22 cellular contexts compared by ENCODE assay signal in the genomic region with DNA sequence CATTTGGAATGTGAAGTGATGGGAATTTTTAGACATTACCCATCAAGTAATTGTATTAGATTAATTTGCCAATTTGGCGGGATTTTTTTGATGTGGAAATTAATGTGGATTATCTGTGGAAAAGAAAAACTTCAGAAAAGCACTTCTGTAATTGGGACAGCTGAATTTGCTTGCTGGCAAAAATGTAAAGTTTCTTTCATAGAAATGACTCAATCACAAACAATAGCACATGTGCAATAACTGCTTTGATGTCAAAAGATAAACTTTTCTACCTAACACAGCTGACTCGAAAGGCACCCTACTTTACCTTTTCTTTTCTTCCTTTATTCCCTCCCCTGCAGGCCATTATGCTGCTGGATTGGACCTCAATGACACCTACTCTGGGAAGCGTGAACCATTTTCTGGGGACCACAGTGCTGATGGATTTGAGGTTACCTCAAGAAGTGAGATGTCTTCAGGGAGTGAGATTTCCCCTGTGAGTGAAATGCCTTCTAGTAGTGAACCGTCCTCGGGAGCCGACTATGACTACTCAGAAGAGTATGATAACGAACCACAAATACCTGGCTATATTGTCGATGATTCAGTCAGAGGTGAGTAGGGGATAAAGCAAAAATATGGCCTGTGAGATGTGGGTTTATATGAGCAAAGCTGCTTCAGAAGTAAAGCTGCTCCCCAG. TPM values are rescaled to one million over a fixed set of nuclear protein-coding genes. Genes with fewer than 3 reads are reported as not detected.
DNase-seq lines count a peak whose midpoint lies in the region; ATAC-seq and FAIRE-seq lines count a peak whose summit lies in the region.
"Had no signal": no experiment of that assay in that cellular context is flagged by ENCODE, and none has a peak within 500 bp of the region (broad histone marks: within the 10 kb centered on the region; RNA-seq: fewer than 3 reads in every experiment).

No MANE protein-coding gene starts in this region.

- H3K36me3 Mint-ChIP-seq in T-cell, result peaks cover 9% of the 10 kb centered on the region
- H3K36me3 Mint-ChIP-seq: activated naive CD8-positive, alpha-beta T cell treated with anti-CD3 and anti-CD28 coated beads, Interleukin-2, amount 10 ng/mL, durations not matched to agents 7 days and 5 days; memory B cell had no signal

- peak overlapping the region in 2 of 3 donors; percentile 12 to 37 for H3K4me3 Mint-ChIP-seq in T-cell

- no peaks in the 10 kb centered on the region for H3K27me3 Mint-ChIP-seq in T-cell
- H3K27me3 Mint-ChIP-seq: activated naive CD8-positive, alpha-beta T cell treated with anti-CD3 and anti-CD28 coated beads, Interleukin-2, amount 10 ng/mL, durations not matched to agents 7 days and 5 days had no signal

- CTCF ChIA-PET in T-cell (lab: Charles Lee), result interaction anchor here in 1 of 2 donors (1.0 kb wide), 1 partner anchor 61 kb away, joined by 3 read pairs; no protein-coding TSS in a partner anchor

- DNase-seq in GM18507 (ENCODE audit: extremely low spot score, insufficient read length, low read depth), result no peak
- DNase-seq in T-cell, result no peak
- DNase-seq in renal cortical epithelial cell (ENCODE audit: low read depth), result peak; percentile 30
- no peak for DNase-seq in amniotic stem cell (lab: John Stamatoyannopoulos, UW)
- no peak for DNase-seq in cerebellum (ENCODE audit: low spot score)
- no peak for DNase-seq in NCI-H748 (lab: John Stamatoyannopoulos, UW; ENCODE audit: unreplicated experiment)
- DNase-seq: activated CD4-positive, alpha-beta T cell treated with anti-CD3 and anti-CD28 coated beads, Interleukin-2, amount 50 U/mL, for 1 hour; activated naive CD8-positive, alpha-beta T cell treated with anti-CD3 and anti-CD28 coated beads, Interleukin-2, amount 10 ng/mL, durations not matched to agents 7 days and 5 days; activated T-cell treated with anti-CD3 and anti-CD28 coated beads, Interleukin-2, amount 50 U/mL, for 1 hour; endodermal cell; MM.1S; NCI-H2029; NCI-H446 treated with DMSO at 0.1 percent for 48 hours; nephron progenitor cell; stimulated activated CD4-positive, alpha-beta T cell treated with anti-CD3 and anti-CD28 coated beads, Interleukin-15, amount 100 ng/mL, for 24 hours had no signal

- H3K9me3 Mint-ChIP-seq in T-cell, result no peaks in the 10 kb centered on the region
- H3K9me3 Mint-ChIP-seq: activated naive CD8-positive, alpha-beta T cell treated with anti-CD3 and anti-CD28 coated beads, Interleukin-2, amount 10 ng/mL, durations not matched to agents 7 days and 5 days; central memory CD8-positive, alpha-beta T cell; endodermal cell; memory B cell; nephron progenitor cell; stimulated activated naive CD8-positive, alpha-beta T cell treated with anti-CD3 and anti-CD28 coated beads, Interleukin-15, Interleukin-2, amounts not matched to agents 100 ng/mL and 50 ng/mL, for 24 hours had no signal

- POLR2A ChIA-PET in T-cell (lab: Charles Lee), result interaction anchor here (0.9 to 1.3 kb wide), 3 partner anchors 28 to 228 kb away, joined by 4 to 5 read pairs (median 4); no protein-coding TSS in a partner anchor

- peak; percentile 35 for FAIRE-seq in GM18507 (lab: Jason Lieb, UNC)
- FAIRE-seq: HTR-8/SVneo had no signal

- H3K4me1 Mint-ChIP-seq in T-cell, result peaks cover 14 to 17% (median 14%) of the 10 kb centered on the region in 3 donors
- H3K4me1 Mint-ChIP-seq: endodermal cell had no signal

- no peak overlapping the region for H3K27ac Mint-ChIP-seq in T-cell
- H3K27ac Mint-ChIP-seq: endodermal cell, nephron progenitor cell had no signal

- no peak for ATAC-seq in T-cell (replicated peaks in 1 of 4)
- peak; percentile 35 for ATAC-seq in esophagus mucosa
- ATAC-seq in HG03571 (IDR thresholded peaks at IDR 0.05; ENCODE audit: unreplicated experiment), result no peak
- ATAC-seq: gastroesophageal sphincter had no signal

RNA-seq across cellular contexts. Expression of a gene that starts 1.4 kb away (rescaled TPM):
- total RNA-seq in T-cell, result 10 to 100 TPM in 2 of 5 donors, 1 to 10 TPM in 1, under 1 TPM in 2; 0.54 to 29.4 (median 1.1) TPM
- total RNA-seq in esophagus mucosa, result 21.0 TPM
- total RNA-seq in renal cortical epithelial cell, result 12.2 and 91.3 TPM in 2 replicates
- total RNA-seq in cerebellum, result not detected
